ENCODE assay signal across 22 cellular contexts in the genomic region with DNA sequence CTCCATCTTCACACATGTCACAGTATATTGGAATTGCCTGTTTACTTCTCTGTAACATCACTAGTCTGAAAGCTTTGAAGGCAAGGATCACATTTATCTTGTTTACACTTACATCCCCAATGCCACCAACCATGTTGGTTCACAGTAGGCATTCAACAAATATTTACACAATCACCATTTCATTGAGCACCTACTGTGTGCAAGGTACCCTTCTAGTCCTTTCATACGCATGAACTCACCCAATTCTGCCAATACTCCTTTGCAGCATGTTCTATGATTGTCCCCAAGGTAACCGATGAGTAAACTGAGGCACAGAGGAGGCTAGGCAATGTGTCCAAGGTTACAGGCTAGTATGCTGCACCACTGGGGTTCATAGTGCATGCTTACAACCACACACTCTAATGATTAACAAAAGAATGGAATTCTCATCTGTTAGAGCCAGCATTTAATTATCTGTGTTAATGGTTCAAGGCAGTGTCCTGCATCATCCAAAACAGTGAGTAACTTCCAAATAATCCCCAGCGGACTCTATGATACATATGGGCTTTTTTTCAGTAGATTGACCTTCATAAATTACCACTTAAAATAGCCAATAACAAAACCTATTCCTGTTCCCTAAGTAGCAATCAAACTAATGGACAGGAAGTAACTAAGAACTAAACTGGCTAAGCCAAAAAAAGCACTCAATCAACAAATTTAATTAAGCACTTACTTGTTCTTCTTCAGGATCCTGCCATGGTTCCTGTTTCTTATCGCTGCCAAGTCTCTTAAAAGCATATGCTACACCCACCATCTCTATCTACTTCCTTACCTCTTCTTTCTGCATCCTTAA.
DNase-seq lines count a peak whose midpoint lies in the region; ATAC-seq, FAIRE-seq and TF ChIP-seq lines count a peak whose summit lies in the region.
"Had no signal": no experiment of that assay in that cellular context is flagged by ENCODE, and none has a peak within 500 bp of the region (broad histone marks: within the 10 kb centered on the region; RNA-seq: fewer than 3 reads in every experiment).

No MANE protein-coding gene starts in this region.

- H3K9me3 Mint-ChIP-seq in astrocyte (ENCODE audit: unreplicated experiment) = no peaks in the 10 kb centered on the region
- H3K9me3 Mint-ChIP-seq in neural progenitor cell = no peaks in the 10 kb centered on the region
- H3K9me3 Mint-ChIP-seq: CD8-positive, alpha-beta T cell; IgD-negative memory B cell; T-cell had no signal

- H3K9me3 ChIP-seq in IMR-90 (ENCODE audit: control insufficient read depth, insufficient read depth, low read length) = no peaks in the 10 kb centered on the region
- H3K9me3 ChIP-seq in astrocyte (ENCODE audit: insufficient read depth, low read depth, low read length) = no peaks in the 10 kb centered on the region
- no peaks in the 10 kb centered on the region for H3K9me3 ChIP-seq in neural progenitor cell (ENCODE audit: low read depth)

- no peak overlapping the region for H2AK5ac ChIP-seq in IMR-90 (ENCODE audit: low read depth, low read length)

- H3K36me3 ChIP-seq in IMR-90 (ENCODE audit: control insufficient read depth, insufficient read depth, low read length) (no peaks in the 10 kb centered on the region), astrocyte (ENCODE audit: insufficient read depth, low read length) (no peaks in the 10 kb centered on the region), neural progenitor cell (no peaks in the 10 kb centered on the region)
- H3K36me3 ChIP-seq: BE2C had no signal

- POLR2A ChIA-PET in IMR-90 (lab: Charles Lee; ENCODE audit: unreplicated experiment) = no interaction called here

- H2BK15ac ChIP-seq in IMR-90 (ENCODE audit: low read depth, low read length) = no peak overlapping the region

- H2AFZ ChIP-seq in IMR-90 (replicated peaks; ENCODE audit: low read length, poor library complexity) = no peak overlapping the region
- H2AFZ ChIP-seq in astrocyte (ENCODE audit: low read depth, low read length) = no peak overlapping the region
- H2AFZ ChIP-seq in neural progenitor cell (replicated peaks) = no peak overlapping the region

- no peak overlapping the region for H4K91ac ChIP-seq in IMR-90 (ENCODE audit: insufficient read depth, low read depth, low read length)

- H3K27me3 ChIP-seq in IMR-90 (ENCODE audit: control insufficient read depth, insufficient read depth, low read length) = no peaks in the 10 kb centered on the region
- no peaks in the 10 kb centered on the region for H3K27me3 ChIP-seq in astrocyte (ENCODE audit: insufficient read depth, low read length)
- H3K27me3 ChIP-seq in neural progenitor cell = no peaks in the 10 kb centered on the region
- H3K27me3 ChIP-seq: BE2C had no signal

- H4K8ac ChIP-seq in IMR-90 (ENCODE audit: low read depth in 2 of 2, low read length in 2 of 2) = no peak overlapping the region

- H3K4me2 ChIP-seq in IMR-90 (ENCODE audit: low read depth, low read length) (no peak overlapping the region), astrocyte (ENCODE audit: low read length) (no peak overlapping the region), neural progenitor cell (no peak overlapping the region)

- no TSS peak for BruUV-seq in IMR-90 (replicated peaks; lab: Mats Ljungman, UMichigan)

- H3K23ac ChIP-seq in IMR-90 (ENCODE audit: low read depth, low read length) = no peak overlapping the region

- H3K4me3 ChIP-seq in IMR-90 (ENCODE audit: insufficient read depth, low read depth, low read length) = no peak overlapping the region
- H3K4me3 ChIP-seq in astrocyte (ENCODE audit: insufficient read depth, low read depth, low read length) = no peak overlapping the region
- no peak overlapping the region for H3K4me3 ChIP-seq in neural progenitor cell
- no peak overlapping the region for H3K4me3 ChIP-seq in coronary artery
- H3K4me3 ChIP-seq: SK-N-MC had no signal

- 47% methylated on average over 2 of the region's 4 CpGs; no CpG with 5 or more reads in 1 of the 2 experiments for WGBS in IMR-90 (ENCODE audit: extremely low coverage in 2 of 2, insufficient read length in 1 of 2), 2 experiments

- H3K27me3 Mint-ChIP-seq in astrocyte (ENCODE audit: low read depth, unreplicated experiment) (no peaks in the 10 kb centered on the region), neural progenitor cell (ENCODE audit: insufficient read depth, low read depth) (no peaks in the 10 kb centered on the region)

- H3K18ac ChIP-seq in IMR-90 (ENCODE audit: low read depth, low read length) = no peak overlapping the region

- intact Hi-C loops in IMR-90 (cut with micrococcal nuclease) = no loop called here

- TF ChIP-seq POLR2A in IMR-90 (IDR thresholded peaks at IDR 0.05; ENCODE audit: low read depth, low read length) = no peak

- peak; percentile 59 for DNase-seq in DMS79 treated with DMSO at 0.1 percent for 48 hours (lab: John Stamatoyannopoulos, UW)
- DNase-seq in DMS79 (lab: John Stamatoyannopoulos, UW) = no peak
- DNase-seq in IMR-90 = no peak
- peak; percentile 26 for DNase-seq in astrocyte (ENCODE audit: low read depth)
- DNase-seq in neural progenitor cell (ENCODE audit: low spot score) = no peak
- DNase-seq in CD1c-positive myeloid dendritic cell (ENCODE audit: extremely low spot score) = no peak
- no peak for DNase-seq in OCI-M2 (lab: John Stamatoyannopoulos, UW; ENCODE audit: unreplicated experiment)
- no peak for DNase-seq in coronary artery (ENCODE audit: low spot score)
- DNase-seq: BE2C; Calu3; CD8-positive, alpha-beta T cell; H7; NCI-H1105; NCI-H1694 treated with DMSO at 0.1 percent for 48 hours; NCI-H2227 treated with DMSO at 0.1 percent for 48 hours; NCI-H524 treated with DMSO at 0.1 percent for 48 hours; Right ventricle myocardium superior; T-cell had no signal

- H3K56ac ChIP-seq in IMR-90 (ENCODE audit: extremely low read depth, insufficient read depth, low read length) = no peak overlapping the region

- H3K27ac Mint-ChIP-seq in astrocyte (ENCODE audit: unreplicated experiment) (no peak overlapping the region), neural progenitor cell (peak overlapping the region; percentile 32)
- H3K27ac Mint-ChIP-seq: CD8-positive, alpha-beta T cell; IgD-negative memory B cell; T-cell had no signal

- no peak overlapping the region for H4K5ac ChIP-seq in IMR-90 (ENCODE audit: low read depth, low read length)

- H3K14ac ChIP-seq in IMR-90 (replicated peaks; ENCODE audit: low read depth, low read length) = no peak overlapping the region

- FAIRE-seq in astrocyte (lab: Jason Lieb, UNC) = no peak

- H3K4me3 Mint-ChIP-seq in astrocyte (ENCODE audit: unreplicated experiment) (no peak overlapping the region), neural progenitor cell (no peak overlapping the region)
- H3K4me3 Mint-ChIP-seq: CD8-positive, alpha-beta T cell; IgD-negative memory B cell; T-cell had no signal

- H2BK20ac ChIP-seq in IMR-90 (ENCODE audit: low read depth, low read length) = peak overlapping the region; percentile 18; the same call in 1 of the 2 replicates

- H3K9me1 ChIP-seq in IMR-90 (ENCODE audit: insufficient read depth, low read length) = no peaks in the 10 kb centered on the region

- H3K27ac ChIP-seq in IMR-90 (ENCODE audit: insufficient read depth, low read length) = no peak overlapping the region
- no peak overlapping the region for H3K27ac ChIP-seq in astrocyte (ENCODE audit: low read depth, low read length)
- H3K27ac ChIP-seq in neural progenitor cell = no peak overlapping the region
- no peak overlapping the region for H3K27ac ChIP-seq in coronary artery
- H3K27ac ChIP-seq: 22Rv1, HL-60, SK-N-MC had no signal

- no peak overlapping the region for H2AK9ac ChIP-seq in IMR-90 (replicated peaks; ENCODE audit: low read depth, low read length, poor library complexity)

- TF ChIP-seq CTCF in IMR-90 (conservative IDR thresholded peaks at IDR 0.05; ENCODE audit: low read depth, low read length) (no peak), astrocyte (IDR thresholded peaks at IDR 0.05; ENCODE audit: insufficient read depth, low read depth, low read length) (no peak), neural progenitor cell (IDR thresholded peaks at IDR 0.05) (no peak), coronary artery (IDR thresholded peaks at IDR 0.05) (no peak)

- dilution Hi-C loops in IMR-90 (cut with HindIII; ENCODE audit: low sequenced_read_pairs, unreplicated experiment) = no loop called here

- no peaks in the 10 kb centered on the region for H4K20me1 ChIP-seq in IMR-90 (ENCODE audit: insufficient read depth, low read length)
- no peaks in the 10 kb centered on the region for H4K20me1 ChIP-seq in astrocyte (ENCODE audit: insufficient read depth, low read length)
- no peaks in the 10 kb centered on the region for H4K20me1 ChIP-seq in neural progenitor cell (ENCODE audit: low read depth)

- H3K79me2 ChIP-seq in astrocyte (ENCODE audit: insufficient read depth, low read length) (no peaks in the 10 kb centered on the region), neural progenitor cell (ENCODE audit: low read depth) (no peaks in the 10 kb centered on the region)

- CTCF ChIA-PET in IMR-90 (lab: Yijun Ruan, JAX) = no interaction called here

- H3K79me1 ChIP-seq in IMR-90 (ENCODE audit: low read depth in 1 of 2, low read length in 2 of 2) = no peaks in the 10 kb centered on the region

- H3F3A ChIP-seq in neural progenitor cell (ENCODE audit: low read depth) = no peaks in the 10 kb centered on the region

- TF ChIP-seq RAD21 in IMR-90 (IDR thresholded peaks at IDR 0.05; ENCODE audit: low read length) = no peak

- H3K4me1 Mint-ChIP-seq in astrocyte (ENCODE audit: low read depth, unreplicated experiment) (no peaks in the 10 kb centered on the region), neural progenitor cell (peaks cover 11% of the 10 kb centered on the region)
- H3K4me1 Mint-ChIP-seq: IgD-negative memory B cell, T-cell had no signal

- no peak for ATAC-seq in IMR-90 (ENCODE audit: low read depth)
- ATAC-seq: CD8-positive, alpha-beta T cell; T-cell had no signal

- in situ Hi-C loops in IMR-90 (cut with MboI; ENCODE audit: low sequenced_read_pairs) = no loop called here

- H2BK5ac ChIP-seq in IMR-90 (ENCODE audit: low read depth, low read length, poor library complexity, severe bottlenecking) = no peak overlapping the region

- H3K4me1 ChIP-seq in IMR-90 (ENCODE audit: control insufficient read depth, insufficient read depth, low read length) (peaks cover 3% of the 10 kb centered on the region), astrocyte (ENCODE audit: insufficient read depth, low read length) (peaks cover 13% of the 10 kb centered on the region), neural progenitor cell (peaks cover 7% of the 10 kb centered on the region)
- H3K4me1 ChIP-seq: BE2C had no signal

- H2BK120ac ChIP-seq in IMR-90 (ENCODE audit: low read depth, low read length) = peak overlapping the region; percentile 21; the same call in 1 of the 2 replicates

- H3K4ac ChIP-seq in IMR-90 (ENCODE audit: low read depth, low read length) = no peak overlapping the region

- H3K9ac ChIP-seq in IMR-90 (ENCODE audit: low read depth, low read length) (no peak overlapping the region), astrocyte (ENCODE audit: low read length) (no peak overlapping the region), neural progenitor cell (no peak overlapping the region)

- H3K36me3 Mint-ChIP-seq in astrocyte (ENCODE audit: low read depth, unreplicated experiment) (no peaks in the 10 kb centered on the region), neural progenitor cell (no peaks in the 10 kb centered on the region)
- H3K36me3 Mint-ChIP-seq: CD8-positive, alpha-beta T cell; IgD-negative memory B cell; T-cell had no signal

TF ChIP-seq in IMR-90, 13 proteins besides CTCF, POLR2A, EP300 and RAD21 (continues in another document):
- TF ChIP-seq RCOR1 (IDR thresholded peaks at IDR 0.05; ENCODE audit: insufficient replicate concordance, low read length) = no peak

Comparison
In these comparisons a context has a peak if more than half of its experiments do, and no peak if none do; other contexts are left out.
1. DNase-seq: peak in DMS79 treated with DMSO at 0.1 percent for 48 hours (single experiment) and astrocyte (single experiment); none in DMS79 (single experiment), IMR-90 (single experiment), neural progenitor cell (single experiment), CD1c-positive myeloid dendritic cell (single experiment), OCI-M2 (single experiment) and coronary artery (single experiment).